Comparison of ENCODE assay signal across 40 cellular contexts in genomic region chr7:138770904-138771303, GRCh38. TPM values are rescaled to one million over a fixed set of nuclear protein-coding genes. Genes with fewer than 3 reads are reported as not detected.
"Had no signal": no experiment of that assay in that cellular context is flagged by ENCODE, and none has a peak within 500 bp of the region (broad histone marks: within the 10 kb centered on the region; RNA-seq: fewer than 3 reads in every experiment).

No MANE protein-coding gene starts in this region.

- H3K4me1 ChIP-seq: ascending aorta had no signal

- H3K4me3 ChIP-seq: ascending aorta, cardiac muscle cell had no signal

- H3K36me3 Mint-ChIP-seq: activated CD8-positive, alpha-beta memory T cell treated with anti-CD3 and anti-CD28 coated beads, Interleukin-2, amount 10 ng/mL, durations not matched to agents 7 days and 5 days; activated naive CD4-positive, alpha-beta T cell treated with anti-CD3 and anti-CD28 coated beads, Interleukin-2, amount 10 ng/mL, durations not matched to agents 7 days and 5 days; activated naive CD4-positive, alpha-beta T cell treated with anti-CD3 and anti-CD28 coated beads, Interleukin-2, amount 50 U/mL, for 24 hours; activated naive CD8-positive, alpha-beta T cell; activated naive CD8-positive, alpha-beta T cell treated with anti-CD3 and anti-CD28 coated beads, Interleukin-2, amount 10 ng/mL, durations not matched to agents 7 days and 5 days; brain; WTC11 had no signal

- DNase-seq: activated CD4-positive, alpha-beta memory T cell treated with anti-CD3 and anti-CD28 coated beads, Interleukin-2, amount 10 ng/mL, durations not matched to agents 7 days and 5 days; activated CD4-positive, alpha-beta T cell treated with anti-CD3 and anti-CD28 coated beads for 1 hour; activated CD4-positive, alpha-beta T cell treated with anti-CD3 and anti-CD28 coated beads for 36 hours; activated CD4-positive, alpha-beta T cell treated with anti-CD3 and anti-CD28 coated beads for 48 hours; activated CD4-positive, alpha-beta T cell treated with anti-CD3 and anti-CD28 coated beads, Interleukin-2, amount 10 ng/mL, durations not matched to agents 7 days and 5 days; activated CD4-positive, alpha-beta T cell treated with anti-CD3 and anti-CD28 coated beads, Interleukin-2, amount 50 U/mL, for 48 hours; activated CD4-positive, CD25-positive, alpha-beta regulatory T cell; activated CD8-positive, alpha-beta memory T cell treated with anti-CD3 and anti-CD28 coated beads for 24 hours; activated CD8-positive, alpha-beta memory T cell treated with anti-CD3 and anti-CD28 coated beads, Interleukin-2, amount 10 ng/mL, durations not matched to agents 7 days and 5 days; activated CD8-positive, alpha-beta memory T cell treated with anti-CD3 and anti-CD28 coated beads, Interleukin-2, amount 50 U/mL, for 48 hours; activated CD8-positive, alpha-beta T cell treated with anti-CD3 and anti-CD28 coated beads, Interleukin-2, amount 10 ng/mL, durations not matched to agents 7 days and 5 days; activated effector memory CD4-positive, alpha-beta T cell treated with Interleukin-2 at 50 U/mL for 16 hours; activated gamma-delta T cell; activated naive CD4-positive, alpha-beta T cell treated with anti-CD3 and anti-CD28 coated beads, Interleukin-2, amount 10 ng/mL, durations not matched to agents 7 days and 5 days; activated naive CD4-positive, alpha-beta T cell treated with Interleukin-2 at 50 U/mL for 16 hours; activated naive CD8-positive, alpha-beta T cell treated with anti-CD3 and anti-CD28 coated beads, Interleukin-2, amount 10 ng/mL, durations not matched to agents 7 days and 5 days; activated naive CD8-positive, alpha-beta T cell treated with anti-CD3 and anti-CD28 coated beads, Interleukin-2, amount 50 U/mL, for 24 hours; activated T-cell treated with anti-CD3 and anti-CD28 coated beads, Interleukin-2, amount 50 U/mL, for 24 hours; activated T-cell treated with anti-CD3 and anti-CD28 coated beads, Interleukin-2, amount 50 U/mL, for 48 hours; amygdala; anterior cingulate cortex; caudate nucleus; cerebellar nuclear complex; T-helper 1 cell; T-helper 2 cell; T-helper 9 cell; WERI-Rb-1 had no signal

- H3K36me3 ChIP-seq: ascending aorta, cardiac muscle cell, WERI-Rb-1 had no signal

- ATAC-seq: activated CD4-positive, alpha-beta T cell treated with anti-CD3 and anti-CD28 coated beads for 36 hours; activated CD4-positive, CD25-positive, alpha-beta regulatory T cell treated with anti-CD3 and anti-CD28 coated beads, Interleukin-2, amount 50 U/mL, for 24 hours; activated CD8-positive, alpha-beta memory T cell treated with anti-CD3 and anti-CD28 coated beads, Interleukin-2, amount 10 ng/mL, durations not matched to agents 7 days and 5 days; activated CD8-positive, alpha-beta T cell treated with anti-CD3 and anti-CD28 coated beads, Interleukin-2, amount 10 ng/mL, durations not matched to agents 7 days and 5 days; activated naive CD8-positive, alpha-beta T cell treated with anti-CD3 and anti-CD28 coated beads, Interleukin-2, amount 50 U/mL, for 24 hours; WTC11 had no signal

- H3K27ac Mint-ChIP-seq: activated CD4-positive, alpha-beta memory T cell treated with anti-CD3 and anti-CD28 coated beads, Interleukin-2, amount 10 ng/mL, durations not matched to agents 7 days and 5 days; activated CD4-positive, alpha-beta T cell treated with anti-CD3 and anti-CD28 coated beads for 36 hours; activated CD4-positive, alpha-beta T cell treated with anti-CD3 and anti-CD28 coated beads, Interleukin-2, amount 10 ng/mL, durations not matched to agents 7 days and 5 days; activated CD8-positive, alpha-beta memory T cell treated with anti-CD3 and anti-CD28 coated beads, Interleukin-2, amount 10 ng/mL, durations not matched to agents 7 days and 5 days; activated CD8-positive, alpha-beta T cell treated with anti-CD3 and anti-CD28 coated beads, Interleukin-2, amount 10 ng/mL, durations not matched to agents 7 days and 5 days; activated naive CD4-positive, alpha-beta T cell treated with anti-CD3 and anti-CD28 coated beads, Interleukin-2, amount 10 ng/mL, durations not matched to agents 7 days and 5 days; activated naive CD4-positive, alpha-beta T cell treated with anti-CD3 and anti-CD28 coated beads, Interleukin-2, amount 50 U/mL, for 24 hours; activated naive CD8-positive, alpha-beta T cell; activated naive CD8-positive, alpha-beta T cell treated with anti-CD3 and anti-CD28 coated beads, Interleukin-2, amount 10 ng/mL, durations not matched to agents 7 days and 5 days; activated naive CD8-positive, alpha-beta T cell treated with anti-CD3 and anti-CD28 coated beads, Interleukin-2, amount 50 U/mL, for 24 hours; activated T-cell treated with anti-CD3 and anti-CD28 coated beads, Interleukin-2, amount 50 U/mL, for 24 hours; activated T-helper 2 cell treated with anti-CD3 and anti-CD28 coated beads, Interferon-gamma antibody, Interleukin-2, Interleukin-4, amounts not matched to agents 10 μg/mL and 5 μg/mL and 100 μg/mL, durations not matched to agents 14 hours and 24 hours and 36 hours; brain; T-helper 1 cell treated with Interleukin-12 subunit alpha and Interleukin-12 subunit beta and Interleukin-4 antibody, amounts not matched to agents 30 μg/mL and 1 μg/mL, for 36 hours; T-helper 2 cell treated with Interferon-gamma antibody and Interleukin-4, amounts not matched to agents 5 μg/mL and 100 μg/mL, for 36 hours; WTC11 had no signal

- H3K27me3 ChIP-seq: ascending aorta, cardiac muscle cell had no signal

- H3K9me3 ChIP-seq: ascending aorta had no signal

- H3K4me3 Mint-ChIP-seq: activated CD4-positive, alpha-beta memory T cell treated with anti-CD3 and anti-CD28 coated beads, Interleukin-2, amount 10 ng/mL, durations not matched to agents 7 days and 5 days; activated CD4-positive, alpha-beta T cell treated with anti-CD3 and anti-CD28 coated beads for 36 hours; activated CD4-positive, alpha-beta T cell treated with anti-CD3 and anti-CD28 coated beads, Interleukin-2, amount 10 ng/mL, durations not matched to agents 7 days and 5 days; activated CD8-positive, alpha-beta memory T cell treated with anti-CD3 and anti-CD28 coated beads, Interleukin-2, amount 10 ng/mL, durations not matched to agents 7 days and 5 days; activated CD8-positive, alpha-beta T cell treated with anti-CD3 and anti-CD28 coated beads, Interleukin-2, amount 10 ng/mL, durations not matched to agents 7 days and 5 days; activated naive CD4-positive, alpha-beta T cell treated with anti-CD3 and anti-CD28 coated beads, Interleukin-2, amount 10 ng/mL, durations not matched to agents 7 days and 5 days; activated naive CD4-positive, alpha-beta T cell treated with anti-CD3 and anti-CD28 coated beads, Interleukin-2, amount 50 U/mL, for 24 hours; activated naive CD8-positive, alpha-beta T cell; activated naive CD8-positive, alpha-beta T cell treated with anti-CD3 and anti-CD28 coated beads, Interleukin-2, amount 10 ng/mL, durations not matched to agents 7 days and 5 days; activated naive CD8-positive, alpha-beta T cell treated with anti-CD3 and anti-CD28 coated beads, Interleukin-2, amount 50 U/mL, for 24 hours; activated T-cell treated with anti-CD3 and anti-CD28 coated beads, Interleukin-2, amount 50 U/mL, for 24 hours; brain; central memory CD8-positive, alpha-beta T cell; T-helper 1 cell treated with Interleukin-12 subunit alpha and Interleukin-12 subunit beta and Interleukin-4 antibody, amounts not matched to agents 30 μg/mL and 1 μg/mL, for 36 hours; T-helper 2 cell treated with Interferon-gamma antibody and Interleukin-4, amounts not matched to agents 5 μg/mL and 100 μg/mL, for 36 hours; WTC11 had no signal

- H3K4me1 Mint-ChIP-seq: activated CD4-positive, alpha-beta T cell treated with anti-CD3 and anti-CD28 coated beads for 36 hours; activated naive CD8-positive, alpha-beta T cell treated with anti-CD3 and anti-CD28 coated beads, Interleukin-2, amount 10 ng/mL, durations not matched to agents 7 days and 5 days; central memory CD8-positive, alpha-beta T cell had no signal

- H3K9me3 Mint-ChIP-seq: activated CD4-positive, alpha-beta memory T cell treated with anti-CD3 and anti-CD28 coated beads, Interleukin-2, amount 10 ng/mL, durations not matched to agents 7 days and 5 days; activated CD4-positive, alpha-beta T cell treated with anti-CD3 and anti-CD28 coated beads, Interleukin-2, amount 10 ng/mL, durations not matched to agents 7 days and 5 days; activated naive CD4-positive, alpha-beta T cell treated with anti-CD3 and anti-CD28 coated beads, Interleukin-2, amount 10 ng/mL, durations not matched to agents 7 days and 5 days; activated naive CD4-positive, alpha-beta T cell treated with anti-CD3 and anti-CD28 coated beads, Interleukin-2, amount 50 U/mL, for 24 hours; activated naive CD8-positive, alpha-beta T cell treated with anti-CD3 and anti-CD28 coated beads, Interleukin-2, amount 10 ng/mL, durations not matched to agents 7 days and 5 days; activated naive CD8-positive, alpha-beta T cell treated with anti-CD3 and anti-CD28 coated beads, Interleukin-2, amount 50 U/mL, for 24 hours; activated T-cell treated with anti-CD3 and anti-CD28 coated beads, Interleukin-2, amount 50 U/mL, for 24 hours; activated T-helper 2 cell treated with anti-CD3 and anti-CD28 coated beads, Interferon-gamma antibody, Interleukin-2, Interleukin-4, amounts not matched to agents 10 μg/mL and 5 μg/mL and 100 μg/mL, durations not matched to agents 14 hours and 24 hours and 36 hours; brain; central memory CD8-positive, alpha-beta T cell; T-helper 1 cell treated with Interleukin-12 subunit alpha and Interleukin-12 subunit beta and Interleukin-4 antibody, amounts not matched to agents 30 μg/mL and 1 μg/mL, for 36 hours; T-helper 2 cell treated with Interferon-gamma antibody and Interleukin-4, amounts not matched to agents 5 μg/mL and 100 μg/mL, for 36 hours; WTC11 had no signal

- H3K27me3 Mint-ChIP-seq: activated CD4-positive, alpha-beta T cell treated with anti-CD3 and anti-CD28 coated beads for 36 hours; activated CD4-positive, alpha-beta T cell treated with anti-CD3 and anti-CD28 coated beads, Interleukin-2, amount 10 ng/mL, durations not matched to agents 7 days and 5 days; activated naive CD4-positive, alpha-beta T cell treated with anti-CD3 and anti-CD28 coated beads, Interleukin-2, amount 50 U/mL, for 24 hours; activated naive CD8-positive, alpha-beta T cell; activated naive CD8-positive, alpha-beta T cell treated with anti-CD3 and anti-CD28 coated beads, Interleukin-2, amount 50 U/mL, for 24 hours; activated T-cell treated with anti-CD3 and anti-CD28 coated beads, Interleukin-2, amount 50 U/mL, for 24 hours had no signal

- H3K27ac ChIP-seq: ascending aorta, cardiac muscle cell, WERI-Rb-1 had no signal

RNA-seq across cellular contexts. Expression of gene TMEM213, which starts 26.9 kb away (rescaled TPM):
- total RNA-seq: activated CD4-positive, alpha-beta T cell treated with anti-CD3 and anti-CD28 coated beads for 36 hours; activated CD4-positive, alpha-beta T cell treated with anti-CD3 and anti-CD28 coated beads, Interleukin-2, amount 10 ng/mL, durations not matched to agents 7 days and 5 days; activated CD8-positive, alpha-beta T cell treated with anti-CD3 and anti-CD28 coated beads, Interleukin-2, amount 10 ng/mL, durations not matched to agents 7 days and 5 days; activated naive CD8-positive, alpha-beta T cell treated with anti-CD3 and anti-CD28 coated beads, Interleukin-2, amount 10 ng/mL, durations not matched to agents 7 days and 5 days; activated T-helper 2 cell treated with anti-CD3 and anti-CD28 coated beads, Interferon-gamma antibody, Interleukin-2, Interleukin-4, amounts not matched to agents 10 μg/mL and 5 μg/mL and 100 μg/mL, durations not matched to agents 14 hours and 24 hours and 36 hours; ascending aorta; bronchial epithelial cell; cardiac muscle cell; chondrocyte had no signal
- polyA plus RNA-seq: cardiac muscle cell had no signal

RNA-seq across cellular contexts. Expression of gene ATP6V0A4, which starts 27.1 kb away (rescaled TPM):
- total RNA-seq: activated CD4-positive, alpha-beta T cell treated with anti-CD3 and anti-CD28 coated beads, Interleukin-2, amount 10 ng/mL, durations not matched to agents 7 days and 5 days; activated CD8-positive, alpha-beta memory T cell treated with anti-CD3 and anti-CD28 coated beads, Interleukin-2, amount 10 ng/mL, durations not matched to agents 7 days and 5 days; activated CD8-positive, alpha-beta T cell treated with anti-CD3 and anti-CD28 coated beads, Interleukin-2, amount 10 ng/mL, durations not matched to agents 7 days and 5 days; activated naive CD8-positive, alpha-beta T cell treated with anti-CD3 and anti-CD28 coated beads, Interleukin-2, amount 10 ng/mL, durations not matched to agents 7 days and 5 days; activated T-helper 2 cell treated with anti-CD3 and anti-CD28 coated beads, Interferon-gamma antibody, Interleukin-2, Interleukin-4, amounts not matched to agents 10 μg/mL and 5 μg/mL and 100 μg/mL, durations not matched to agents 14 hours and 24 hours and 36 hours; ascending aorta; bronchial epithelial cell; cardiac muscle cell had no signal
- polyA plus RNA-seq: cardiac muscle cell had no signal
